15 cellular contexts compared by ENCODE assay signal in the genomic region with DNA sequence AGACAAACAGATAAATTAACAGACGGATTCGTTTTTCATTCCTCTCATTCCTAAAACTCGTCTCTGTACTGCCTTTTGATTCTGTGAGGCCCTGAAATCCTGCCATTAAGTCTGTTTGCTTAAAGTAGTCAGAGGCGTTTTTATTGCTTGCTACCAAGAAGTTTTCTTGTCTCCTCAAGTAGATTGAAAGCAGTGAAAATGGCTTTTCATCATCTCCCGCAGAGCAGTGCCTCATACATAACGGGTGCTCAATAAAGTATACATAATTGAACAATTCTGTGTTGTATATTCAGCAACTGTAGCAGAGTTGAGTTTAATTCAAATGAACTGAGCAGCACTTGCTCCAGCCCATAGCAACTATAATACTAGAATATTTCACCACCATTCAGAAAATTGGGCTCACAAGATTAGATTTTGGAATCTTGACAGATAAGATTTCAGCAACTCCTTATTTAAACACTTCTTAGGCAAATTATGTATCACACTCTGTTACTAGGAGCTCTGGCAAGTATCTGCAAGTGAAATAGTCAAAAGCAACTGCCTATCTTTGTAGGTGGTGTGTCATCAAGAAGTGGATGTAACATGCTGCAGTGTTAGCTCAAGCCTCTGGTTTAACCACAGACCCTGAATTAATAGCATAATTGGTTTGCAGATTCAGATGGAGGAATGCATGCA. TPM values are rescaled to one million over a fixed set of nuclear protein-coding genes. Genes with fewer than 3 reads are reported as not detected.
A peak's percentile ranks its signal among the peaks of the same experiment; 100 is the strongest.
DNase-seq lines count a peak whose midpoint lies in the region; ATAC-seq and TF ChIP-seq lines count a peak whose summit lies in the region.
"Had no signal": no experiment of that assay in that cellular context is flagged by ENCODE, and none has a peak within 500 bp of the region (broad histone marks: within the 10 kb centered on the region; RNA-seq: fewer than 3 reads in every experiment).

No MANE protein-coding gene starts in this region.

- in situ Hi-C loops in mammary epithelial cell (cut with MboI; ENCODE audit: low sequenced_read_pairs in 2 of 2) (no loop called here), transverse colon (cut with MboI; ENCODE audit: low pct_ligation_motif_present in 1 of 4, low pct_unique_long_range_greater_than_20kb in 1 of 4, low sequenced_read_pairs in 3 of 4) (no loop called here)

- H3K4me2 ChIP-seq in mammary epithelial cell (ENCODE audit: insufficient read depth, low read depth, low read length) = no peak overlapping the region

- H3K4me3 Mint-ChIP-seq in mesothelial cell of epicardium = no peak overlapping the region
- H3K4me3 Mint-ChIP-seq: naive B cell had no signal

- TF ChIP-seq CTCF in mammary epithelial cell (conservative IDR thresholded peaks at IDR 0.05 in 1 of 2, IDR thresholded peaks at IDR 0.05 in 1 of 2; ENCODE audit: extremely low read depth in 1 of 2, insufficient read depth in 1 of 2, low read depth in 1 of 2, low read length in 2 of 2) = no peak
- TF ChIP-seq CTCF in breast epithelium (IDR thresholded peaks at IDR 0.05) = no peak
- no peak for TF ChIP-seq CTCF in choroid plexus epithelial cell (conservative IDR thresholded peaks at IDR 0.05; ENCODE audit: low read depth, low read length)
- no peak for TF ChIP-seq CTCF in mesothelial cell of epicardium (IDR thresholded peaks at IDR 0.05; ENCODE audit: unreplicated experiment)
- TF ChIP-seq CTCF in transverse colon (IDR thresholded peaks at IDR 0.05) = no peak

- TF ChIP-seq EP300 in transverse colon (IDR thresholded peaks at IDR 0.05; ENCODE audit: low read depth) = no peak

- H4K20me1 ChIP-seq in mammary epithelial cell (ENCODE audit: insufficient read depth, low read length) = no peaks in the 10 kb centered on the region

- no peaks in the 10 kb centered on the region for H3K27me3 ChIP-seq in mammary epithelial cell (ENCODE audit: insufficient read depth, low read length)
- H3K27me3 ChIP-seq in breast epithelium = no peaks in the 10 kb centered on the region
- H3K27me3 ChIP-seq in transverse colon = no peaks in the 10 kb centered on the region

- peak overlapping the region; percentile 9 for H3K27ac Mint-ChIP-seq in mesothelial cell of epicardium
- H3K27ac Mint-ChIP-seq: naive B cell had no signal

- peaks cover 5% of the 10 kb centered on the region for H3K4me1 ChIP-seq in mammary epithelial cell (ENCODE audit: insufficient read depth, low read length)
- no peaks in the 10 kb centered on the region for H3K4me1 ChIP-seq in breast epithelium
- H3K4me1 ChIP-seq in transverse colon = peaks cover 13 to 20% (median 15%) of the 10 kb centered on the region in 4 donors

- WGBS in mammary epithelial cell (ENCODE audit: low coverage, missing lambda C conversion rate) = 35% methylated on average over 6 of the region's 6 CpGs
- 20 to 32% methylated on average over 5 to 6 of the region's 6 CpGs for WGBS in transverse colon (ENCODE audit: low coverage in 1 of 2), 2 donors

- H3K27ac ChIP-seq in mammary epithelial cell (ENCODE audit: insufficient read depth, low read depth, low read length) (no peak overlapping the region), breast epithelium (no peak overlapping the region), transverse colon (peak overlapping the region in 3 of 4 donors; percentile 13 to 57 (median 54))
- H3K27ac ChIP-seq: HL-60, WERI-Rb-1 had no signal

- H3K9me3 ChIP-seq in mammary epithelial cell (replicated peaks; ENCODE audit: insufficient read depth, low read length) (no peaks in the 10 kb centered on the region), breast epithelium (no peaks in the 10 kb centered on the region), transverse colon (no peaks in the 10 kb centered on the region)

- dilution Hi-C loops in mammary epithelial cell (cut with HindIII; ENCODE audit: low sequenced_read_pairs) = no loop called here

- TF ChIP-seq POLR2A in breast epithelium (IDR thresholded peaks at IDR 0.05) (no peak), transverse colon (IDR thresholded peaks at IDR 0.05) (no peak)

- no peak overlapping the region for H3K9ac ChIP-seq in mammary epithelial cell (ENCODE audit: insufficient read depth, low read length)

- H3K9me3 Mint-ChIP-seq in mesothelial cell of epicardium = peaks cover 7% of the 10 kb centered on the region

- no peak overlapping the region for H2AFZ ChIP-seq in mammary epithelial cell (ENCODE audit: low read depth, low read length)

- intact Hi-C loops in mammary epithelial cell (cut with micrococcal nuclease) (no loop called here), breast epithelium (cut with DNase I; ENCODE audit: low total_unique reads) (no loop called here), transverse colon (cut with DNase I; ENCODE audit: low total_unique reads) (no loop called here)

- no peaks in the 10 kb centered on the region for H3K27me3 Mint-ChIP-seq in mesothelial cell of epicardium (ENCODE audit: low read depth)
- H3K27me3 Mint-ChIP-seq: naive B cell had no signal

- H3K4me3 ChIP-seq in mammary epithelial cell (replicated peaks in 1 of 3; ENCODE audit: insufficient read depth in 1 of 3, low read depth in 2 of 3, low read length in 3 of 3) = no peak overlapping the region
- H3K4me3 ChIP-seq in breast epithelium = no peak overlapping the region
- no peak overlapping the region for H3K4me3 ChIP-seq in choroid plexus epithelial cell (ENCODE audit: low read depth, low read length)
- H3K4me3 ChIP-seq in transverse colon = no peak overlapping the region

- DNase-seq in mammary epithelial cell (peak; percentile 80), breast epithelium (ENCODE audit: low spot score in 2 of 2) (no peak), choroid plexus epithelial cell (ENCODE audit: low read depth) (peak; percentile 48), mesothelial cell of epicardium (ENCODE audit: low spot score in 2 of 2, unreplicated experiment in 2 of 2) (no peak), transverse colon (no peak), OCI-M2 (lab: John Stamatoyannopoulos, UW; ENCODE audit: unreplicated experiment) (no peak), D341Med (ENCODE audit: low spot score) (no peak)
- DNase-seq: 8988T; activated naive CD4-positive, alpha-beta T cell treated with anti-CD3 and anti-CD28 coated beads, Interleukin-2, amount 50 U/mL, for 16 hours; Kasumi-1; naive B cell; NCI-H2029 treated with DMSO at 0.1 percent for 48 hours; WERI-Rb-1 had no signal

- H3K36me3 Mint-ChIP-seq in mesothelial cell of epicardium = no peaks in the 10 kb centered on the region
- H3K36me3 Mint-ChIP-seq: naive B cell had no signal

- ATAC-seq in GM19328 (IDR thresholded peaks at IDR 0.05; ENCODE audit: unreplicated experiment) = no peak

- BruUV-seq in mammary epithelial cell (replicated peaks; lab: Mats Ljungman, UMichigan) = no TSS peak

- peaks cover 30% of the 10 kb centered on the region for H3K4me1 Mint-ChIP-seq in mesothelial cell of epicardium
- H3K4me1 Mint-ChIP-seq: naive B cell had no signal

- H3K36me3 ChIP-seq in mammary epithelial cell (ENCODE audit: insufficient read depth, low read length) (no peaks in the 10 kb centered on the region), breast epithelium (no peaks in the 10 kb centered on the region), transverse colon (no peaks in the 10 kb centered on the region)
- H3K36me3 ChIP-seq: WERI-Rb-1 had no signal

- no peaks in the 10 kb centered on the region for H3K79me2 ChIP-seq in mammary epithelial cell (ENCODE audit: insufficient read depth, low read length)

- CTCF ChIA-PET in mammary epithelial cell (lab: Charles Lee; ENCODE audit: low non-redundant PET) = interaction anchor here (0.7 kb wide), 2 partner anchors 340 to 995 kb away, joined by 4 to 5 read pairs; no protein-coding TSS in a partner anchor

RNA-seq across cellular contexts. Expression of a gene that starts 20.0 kb away (rescaled TPM):
- total RNA-seq in mammary epithelial cell (10 to 100 TPM in 1 of 2 donors, 1 to 10 TPM in 1; 3.4 to 18.0 TPM), breast epithelium (10 to 100 TPM; 23.7 to 71.4 (median 41.6) TPM), mesothelial cell of epicardium (7.0 to 9.3 TPM (median 8.9 TPM) in 3 replicates), transverse colon (10 to 100 TPM in 1 of 4 donors, 1 to 10 TPM in 2, under 1 TPM in 1; 0.60 to 15.2 (median 4.4) TPM)
- polyA plus RNA-seq in mammary epithelial cell = 0.77 TPM
- not detected for polyA minus RNA-seq in mammary epithelial cell

RNA-seq across cellular contexts. Expression of a gene that starts 26.7 kb away (rescaled TPM):
- total RNA-seq in mammary epithelial cell = 1 to 10 TPM; 1.9 to 2.0 TPM
- 0.37 TPM for polyA plus RNA-seq in mammary epithelial cell
- polyA minus RNA-seq in mammary epithelial cell = not detected
- total RNA-seq in breast epithelium = 10 to 100 TPM in 2 of 3 donors, not detected in 1; 14.4 to 61.0 TPM
- 0.16 TPM in 1 of 3 replicates, not detected in the others for total RNA-seq in mesothelial cell of epicardium
- not detected for total RNA-seq in transverse colon

Comparison
In these comparisons a context has a peak if more than half of its experiments do, and no peak if none do; other contexts are left out.
1. DNase-seq: peak in mammary epithelial cell (single experiment) and choroid plexus epithelial cell (single experiment); none in breast epithelium (0 of 2), mesothelial cell of epicardium (0 of 2), transverse colon (single experiment), OCI-M2 (single experiment) and D341Med (single experiment).
2. H3K27ac ChIP-seq: peak in transverse colon (3 of 4); none in mammary epithelial cell (single experiment) and breast epithelium (0 of 2).